In genomic region chr15:70741107-70741511, GRCh38 we compare ENCODE assay signal across 10 cellular contexts. TPM values are rescaled to one million over a fixed set of nuclear protein-coding genes. Genes with fewer than 3 reads are reported as not detected.
DNase-seq lines count a peak whose midpoint lies in the region; ATAC-seq, FAIRE-seq and TF ChIP-seq lines count a peak whose summit lies in the region.
"Had no signal": no experiment of that assay in that cellular context is flagged by ENCODE, and none has a peak within 500 bp of the region (broad histone marks: within the 10 kb centered on the region; RNA-seq: fewer than 3 reads in every experiment).

No MANE protein-coding gene starts in this region.

- no peak for ATAC-seq in GM21526 (IDR thresholded peaks at IDR 0.05; ENCODE audit: low FRiP score, unreplicated experiment)
- ATAC-seq in HG03095 (IDR thresholded peaks at IDR 0.05; ENCODE audit: unreplicated experiment) = no peak

- DNase-seq in ELR (ENCODE audit: low read depth) = peak; percentile 63
- no peak for DNase-seq in RCC 7860 (ENCODE audit: low spot score)
- peak; percentile 87 for DNase-seq in fibroblast of the conjunctiva (ENCODE audit: low read depth)
- peak; percentile 43 for DNase-seq in retinal pigment epithelial cell (ENCODE audit: low read depth)
- no peak for DNase-seq in DMS114 treated with DMSO at 0.1 percent for 48 hours (lab: John Stamatoyannopoulos, UW; ENCODE audit: unreplicated experiment)
- DNase-seq in A172 (ENCODE audit: low spot score) = no peak
- DNase-seq: activated naive CD4-positive, alpha-beta T cell treated with anti-CD3 and anti-CD28 coated beads, Interleukin-2, amount 10 ng/mL, durations not matched to agents 7 days and 5 days; NCI-H1092 treated with DMSO at 0.1 percent for 48 hours had no signal

- no peak overlapping the region for H3K4me3 ChIP-seq in retinal pigment epithelial cell (ENCODE audit: low read length)

- peak; percentile 46 for FAIRE-seq in RCC 7860 (lab: Jason Lieb, UNC)

- TF ChIP-seq CTCF in retinal pigment epithelial cell (conservative IDR thresholded peaks at IDR 0.05; ENCODE audit: low read depth, low read length) = no peak

RNA-seq across cellular contexts. Expression of gene UACA, which starts 22.2 kb away (rescaled TPM):
- total RNA-seq in A172 (2014; rRNA removed; shearing (Covaris generic)) = 16.8 and 18.6 TPM in 2 replicates

Comparison
In these comparisons a context has a peak if more than half of its experiments do, and no peak if none do; other contexts are left out.
1. DNase-seq: peak in ELR (single experiment), fibroblast of the conjunctiva (single experiment) and retinal pigment epithelial cell (single experiment); none in RCC 7860 (single experiment), DMS114 treated with DMSO at 0.1 percent for 48 hours (single experiment) and A172 (single experiment).